ENCODE assay signal across 13 cellular contexts in genomic region chr5:127844631-127845030, GRCh38.
A peak's percentile ranks its signal among the peaks of the same experiment; 100 is the strongest.
DNase-seq lines count a peak whose midpoint lies in the region; ATAC-seq and TF ChIP-seq lines count a peak whose summit lies in the region.
"Had no signal": no experiment of that assay in that cellular context is flagged by ENCODE, and none has a peak within 500 bp of the region (broad histone marks: within the 10 kb centered on the region; RNA-seq: fewer than 3 reads in every experiment).

No MANE protein-coding gene starts in this region.

- POLR2A ChIA-PET in activated CD8-positive, alpha-beta T cell treated with anti-CD3 and anti-CD28 coated beads, Interleukin-2, amount 10 ng/mL, durations not matched to agents 7 days and 5 days (lab: Charles Lee), result no interaction called here

- H3K9me3 Mint-ChIP-seq in nephron progenitor cell, result no peaks in the 10 kb centered on the region
- H3K9me3 Mint-ChIP-seq in activated CD8-positive, alpha-beta T cell treated with anti-CD3 and anti-CD28 coated beads, Interleukin-2, amount 10 ng/mL, durations not matched to agents 7 days and 5 days (ENCODE audit: insufficient read depth), result no peaks in the 10 kb centered on the region

- H3K4me1 ChIP-seq in body of pancreas (no peaks in the 10 kb centered on the region), tibial artery (no peaks in the 10 kb centered on the region)
- H3K4me1 ChIP-seq: adrenal gland had no signal

- WGBS in body of pancreas, 2 donors, result 71 to 74% methylated on average over 7 of the region's 7 CpGs

- H3K36me3 ChIP-seq in body of pancreas (replicated peaks in 1 of 2; ENCODE audit: insufficient read depth in 1 of 2, low read depth in 2 of 2) (no peaks in the 10 kb centered on the region), tibial artery (no peaks in the 10 kb centered on the region)
- H3K36me3 ChIP-seq: adrenal gland had no signal

- H3K27ac Mint-ChIP-seq in nephron progenitor cell (peak overlapping the region; percentile 15), T-helper 17 cell (no peak overlapping the region)
- H3K27ac Mint-ChIP-seq in activated CD8-positive, alpha-beta T cell treated with anti-CD3 and anti-CD28 coated beads, Interleukin-2, amount 10 ng/mL, durations not matched to agents 7 days and 5 days, result no peak overlapping the region
- H3K27ac Mint-ChIP-seq: naive thymus-derived CD4-positive, alpha-beta T cell had no signal

- no peaks in the 10 kb centered on the region for H3K36me3 Mint-ChIP-seq in nephron progenitor cell (ENCODE audit: low read depth)
- no peaks in the 10 kb centered on the region for H3K36me3 Mint-ChIP-seq in T-helper 17 cell (ENCODE audit: low read depth)
- no peaks in the 10 kb centered on the region for H3K36me3 Mint-ChIP-seq in activated CD8-positive, alpha-beta T cell treated with anti-CD3 and anti-CD28 coated beads, Interleukin-2, amount 10 ng/mL, durations not matched to agents 7 days and 5 days (ENCODE audit: low read depth)

- TF ChIP-seq POLR2A in body of pancreas (IDR thresholded peaks at IDR 0.05), result no peak

- H3K4me1 Mint-ChIP-seq in nephron progenitor cell, result peaks cover 28% of the 10 kb centered on the region
- H3K4me1 Mint-ChIP-seq in T-helper 17 cell, result no peaks in the 10 kb centered on the region
- H3K4me1 Mint-ChIP-seq in activated CD8-positive, alpha-beta T cell treated with anti-CD3 and anti-CD28 coated beads, Interleukin-2, amount 10 ng/mL, durations not matched to agents 7 days and 5 days (ENCODE audit: low read depth), result no peaks in the 10 kb centered on the region
- H3K4me1 Mint-ChIP-seq: naive thymus-derived CD4-positive, alpha-beta T cell had no signal

- H3K9me3 ChIP-seq in T-helper 17 cell (ENCODE audit: control insufficient read depth, low read length, poor library complexity, severe bottlenecking), result no peaks in the 10 kb centered on the region
- no peaks in the 10 kb centered on the region for H3K9me3 ChIP-seq in body of pancreas
- no peaks in the 10 kb centered on the region for H3K9me3 ChIP-seq in tibial artery
- H3K9me3 ChIP-seq: adrenal gland had no signal

- no peaks in the 10 kb centered on the region for H3K27me3 ChIP-seq in body of pancreas
- no peaks in the 10 kb centered on the region for H3K27me3 ChIP-seq in tibial artery
- H3K27me3 ChIP-seq: adrenal gland had no signal

- H3K4me3 ChIP-seq in body of pancreas (no peak overlapping the region), tibial artery (no peak overlapping the region)
- H3K4me3 ChIP-seq: adrenal gland had no signal

- ATAC-seq in T-helper 17 cell (no peak), body of pancreas (no peak)
- ATAC-seq in activated CD8-positive, alpha-beta T cell treated with anti-CD3 and anti-CD28 coated beads, Interleukin-2, amount 10 ng/mL, durations not matched to agents 7 days and 5 days, result no peak
- ATAC-seq: naive thymus-derived CD4-positive, alpha-beta T cell; PC-3 had no signal

- DNase-seq in C1 segment of cervical spinal cord (lab: John Stamatoyannopoulos, UW) (peak; percentile 6 to 98 (median 67)), NCI-H1092 treated with DMSO at 0.1 percent for 48 hours (lab: John Stamatoyannopoulos, UW) (peak; percentile 30), ecto neural progenitor cell (ENCODE audit: low spot score) (peak; percentile 47), nephron progenitor cell (no peak), T-helper 17 cell (no peak), body of pancreas (no peak), tibial artery (no peak)
- no peak for DNase-seq in activated CD8-positive, alpha-beta T cell treated with anti-CD3 and anti-CD28 coated beads, Interleukin-2, amount 10 ng/mL, durations not matched to agents 7 days and 5 days
- DNase-seq: GF-D8; naive thymus-derived CD4-positive, alpha-beta T cell; NCI-H187 treated with DMSO at 0.1 percent for 48 hours; PC-3 had no signal

- H3K4me3 Mint-ChIP-seq in nephron progenitor cell, result no peak overlapping the region
- no peak overlapping the region for H3K4me3 Mint-ChIP-seq in T-helper 17 cell
- H3K4me3 Mint-ChIP-seq in activated CD8-positive, alpha-beta T cell treated with anti-CD3 and anti-CD28 coated beads, Interleukin-2, amount 10 ng/mL, durations not matched to agents 7 days and 5 days, result no peak overlapping the region
- H3K4me3 Mint-ChIP-seq: naive thymus-derived CD4-positive, alpha-beta T cell had no signal

- CTCF ChIA-PET in activated CD8-positive, alpha-beta T cell treated with anti-CD3 and anti-CD28 coated beads, Interleukin-2, amount 10 ng/mL, durations not matched to agents 7 days and 5 days (lab: Charles Lee), result no interaction called here

- no peak for TF ChIP-seq CTCF in nephron progenitor cell (IDR thresholded peaks at IDR 0.05)
- TF ChIP-seq CTCF in body of pancreas (IDR thresholded peaks at IDR 0.05), result no peak
- TF ChIP-seq CTCF in tibial artery (IDR thresholded peaks at IDR 0.05), result no peak

- H3K27me3 Mint-ChIP-seq in nephron progenitor cell (ENCODE audit: low read depth, poor library complexity), result peaks cover 4% of the 10 kb centered on the region
- H3K27me3 Mint-ChIP-seq in T-helper 17 cell, result peaks cover 6% of the 10 kb centered on the region
- H3K27me3 Mint-ChIP-seq in activated CD8-positive, alpha-beta T cell treated with anti-CD3 and anti-CD28 coated beads, Interleukin-2, amount 10 ng/mL, durations not matched to agents 7 days and 5 days (ENCODE audit: low read depth), result no peaks in the 10 kb centered on the region
- H3K27me3 Mint-ChIP-seq: naive thymus-derived CD4-positive, alpha-beta T cell had no signal

- intact Hi-C loops in body of pancreas (cut with DNase I) (no loop called here), tibial artery (cut with DNase I; ENCODE audit: low total_unique reads) (no loop called here)

- H3K27ac ChIP-seq in body of pancreas, result no peak overlapping the region
- H3K27ac ChIP-seq in tibial artery, result no peak overlapping the region
- H3K27ac ChIP-seq: adrenal gland had no signal

Comparison
In these comparisons a context has a peak if more than half of its experiments do, and no peak if none do; other contexts are left out.
1. DNase-seq: peak in C1 segment of cervical spinal cord (14 of 14), NCI-H1092 treated with DMSO at 0.1 percent for 48 hours (single experiment) and ecto neural progenitor cell (single experiment); none in nephron progenitor cell (single experiment), T-helper 17 cell (0 of 3), body of pancreas (0 of 4), tibial artery (0 of 2) and activated CD8-positive, alpha-beta T cell treated with anti-CD3 and anti-CD28 coated beads, Interleukin-2, amount 10 ng/mL, durations not matched to agents 7 days and 5 days (single experiment).